Comparison of ENCODE assay signal across 29 cellular contexts in genomic region chr19:20616071-20616470, GRCh38. TPM values are rescaled to one million over a fixed set of nuclear protein-coding genes. Genes with fewer than 3 reads are reported as not detected.
A peak's percentile ranks its signal among the peaks of the same experiment; 100 is the strongest.
DNase-seq lines count a peak whose midpoint lies in the region; ATAC-seq, FAIRE-seq and TF ChIP-seq lines count a peak whose summit lies in the region.
"Had no signal": no experiment of that assay in that cellular context is flagged by ENCODE, and none has a peak within 500 bp of the region (broad histone marks: within the 10 kb centered on the region; RNA-seq: fewer than 3 reads in every experiment).

No MANE protein-coding gene starts in this region.

- H3K27me3 ChIP-seq in pancreas = no peaks in the 10 kb centered on the region
- H3K27me3 ChIP-seq: BE2C; BLaER1; BLaER1 treated with 17β-estradiol and CSF1 and Interleukin-3, amounts not matched to agents 10 nM and 100 nM had no signal

- H3K4me3 ChIP-seq in pancreas = no peak overlapping the region
- H3K4me3 ChIP-seq: A549; BLaER1; BLaER1 treated with 17β-estradiol and CSF1 and Interleukin-3, amounts not matched to agents 10 nM and 100 nM had no signal

- peak overlapping the region in 1 of 4 donors; percentile 85 for H3K27ac ChIP-seq in pancreas
- H3K27ac ChIP-seq: 22Rv1; A549; BLaER1; BLaER1 treated with 17β-estradiol and CSF1 and Interleukin-3, amounts not matched to agents 10 nM and 100 nM; C4-2B had no signal

- TF ChIP-seq CTCF in pancreas (IDR thresholded peaks at IDR 0.05) = no peak

- WGBS in pancreas, 2 donors = 27 to 44% methylated on average over 2 of the region's 2 CpGs

- DNase-seq in pancreas = peak in 2 of 6 donors; percentile 29 to 55
- DNase-seq in SW480 (ENCODE audit: low spot score) = no peak
- DNase-seq: 8988T; ACHN; AML-193; BE2C; C1 segment of cervical spinal cord; Caco-2; Calu3; CD4-positive, alpha-beta memory T cell; CD4-positive, alpha-beta T cell; CD4-positive, CD25-positive, alpha-beta regulatory T cell; CD8-positive, alpha-beta memory T cell; CD8-positive, alpha-beta T cell; COR-L47; DMS 273 treated with DMSO at 0.1 percent for 48 hours; DMS153; DMS53; DMS79; DMS79 treated with DMSO at 0.1 percent for 48 hours; DND-41; EL had no signal

- H3K36me3 ChIP-seq in pancreas = no peaks in the 10 kb centered on the region
- H3K36me3 ChIP-seq: BE2C had no signal

- no peak for FAIRE-seq in pancreas (lab: Jason Lieb, UNC)
- FAIRE-seq: A204.1, A549, D721Med had no signal

- H3K4me1 ChIP-seq in pancreas = peaks cover 0 to under 1% (median 0%) of the 10 kb centered on the region in 3 donors
- H3K4me1 ChIP-seq: A549; BE2C; BLaER1 treated with 17β-estradiol and CSF1 and Interleukin-3, amounts not matched to agents 10 nM and 100 nM; Caco-2 had no signal

- peaks cover 0 to 4% (median 0%) of the 10 kb centered on the region in 4 donors for H3K9me3 ChIP-seq in pancreas
- H3K9me3 ChIP-seq: A549, BE2C, Caco-2 had no signal

- peak in 3 of 4 donors; percentile 11 to 36 (median 13) for ATAC-seq in pancreas
- ATAC-seq: A549; CD8-positive, alpha-beta T cell had no signal

- intact Hi-C loops in pancreas (cut with DNase I) = loop anchor here in 1 of 3 donors (5.0 kb wide), 1 partner anchor 86 kb away; no protein-coding TSS in a partner anchor

RNA-seq across cellular contexts. Expression of gene ZNF626, which starts 45.3 kb away (rescaled TPM):
- total RNA-seq in pancreas = 1 to 10 TPM; 4.3 to 9.2 (median 6.9) TPM
- polyA plus RNA-seq in pancreas = 1 to 10 TPM; 1.1 to 1.9 TPM
- total RNA-seq: Caco-2, Calu3 had no signal
- polyA plus RNA-seq: A549 had no signal

RNA-seq across cellular contexts. Expression of gene ZNF737, which starts 50.5 kb away (rescaled TPM):
- total RNA-seq in pancreas = 10 to 100 TPM in 3 of 6 donors, 1 to 10 TPM in 3; 7.1 to 25.3 (median 9.8) TPM
- polyA plus RNA-seq in pancreas = 1 to 10 TPM; 5.2 to 5.3 TPM
